ENCODE assay signal across 1 cellular context in the genomic region with DNA sequence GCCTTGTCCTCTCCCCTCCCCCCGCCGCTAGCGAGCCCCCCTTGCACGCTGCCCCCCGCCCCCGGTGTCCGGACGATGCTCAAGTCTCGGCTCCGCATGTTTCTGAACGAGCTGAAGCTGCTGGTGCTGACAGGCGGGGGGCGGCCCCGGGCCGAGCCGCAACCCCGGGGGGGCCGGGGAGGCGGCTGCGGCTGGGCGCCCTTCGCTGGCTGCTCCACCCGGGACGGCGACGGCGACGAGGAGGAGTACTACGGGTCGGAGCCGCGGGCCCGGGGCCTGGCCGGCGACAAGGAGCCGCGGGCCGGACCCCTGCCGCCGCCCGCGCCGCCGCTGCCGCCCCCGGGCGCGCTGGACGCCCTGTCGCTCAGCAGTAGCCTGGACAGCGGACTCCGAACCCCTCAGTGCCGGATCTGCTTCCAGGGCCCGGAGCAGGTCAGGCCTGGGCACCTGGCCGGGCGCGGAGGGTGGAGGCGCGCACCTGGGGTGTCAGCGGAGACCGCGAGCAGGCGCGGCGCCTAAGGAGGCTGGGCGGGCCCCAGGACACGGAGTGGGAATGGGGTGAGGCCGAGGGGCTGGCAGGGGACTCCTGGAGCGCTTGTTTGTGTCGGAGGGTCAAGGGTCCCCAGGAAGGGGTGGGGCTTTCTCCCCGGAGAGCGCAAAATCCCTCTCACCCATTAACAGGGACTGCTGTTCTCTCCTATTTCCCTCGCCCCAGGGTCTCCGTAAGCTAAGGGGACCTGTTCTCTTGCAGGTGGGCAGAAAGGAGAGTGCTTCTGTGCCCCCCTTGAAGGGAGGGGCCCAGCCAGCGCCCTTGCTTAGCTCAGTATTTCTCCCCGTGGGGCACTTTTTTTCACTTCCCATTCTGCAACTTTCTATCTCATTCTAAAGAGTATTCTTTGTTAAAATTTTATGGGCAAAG.
TF ChIP-seq lines count a peak whose summit lies in the region.

No MANE protein-coding gene starts in this region.

TF ChIP-seq in GM12878, 131 proteins besides CTCF, POLR2A, EP300 and RAD21:
- TF ChIP-seq PML (IDR thresholded peaks at IDR 0.05; ENCODE audit: low read length) (no peak), TAF1 (IDR thresholded peaks at IDR 0.05; ENCODE audit: borderline replicate concordance, low read depth, low read length) (no peak), NR2F1 (conservative IDR thresholded peaks at IDR 0.05) (peak; percentile 85), FOXK2 (IDR thresholded peaks at IDR 0.05) (no peak), BHLHE40 (IDR thresholded peaks at IDR 0.05; ENCODE audit: borderline replicate concordance in 1 of 2, low read depth in 2 of 2, low read length in 1 of 2) (peak in 1 of 2 experiments; percentile 32; a peak in 1 of 4 replicates), RAD51 (IDR thresholded peaks at IDR 0.05) (no peak), POU2F2 (IDR thresholded peaks at IDR 0.05; ENCODE audit: borderline replicate concordance, low read depth, low read length) (no peak), RELA (IDR thresholded peaks at IDR 0.05; ENCODE audit: borderline replicate concordance, partially characterized antibody) (no peak), LARP7 (IDR thresholded peaks at IDR 0.05) (peak; percentile 58; the same call in 1 of the 2 replicates), PAX8 (IDR thresholded peaks at IDR 0.05) (no peak), NR2C1 (IDR thresholded peaks at IDR 0.05) (0 out of 2 replicates have a peak, but pooled peaks have one; percentile 24), YY1 (IDR thresholded peaks at IDR 0.05; ENCODE audit: low read depth, low read length) (no peak), FOS (IDR thresholded peaks at IDR 0.05; ENCODE audit: borderline replicate concordance, extremely low read depth, insufficient read length) (no peak), BACH1 (IDR thresholded peaks at IDR 0.05; ENCODE audit: borderline replicate concordance) (peak; percentile 33; the same call in 1 of the 2 replicates), GATAD2B (conservative IDR thresholded peaks at IDR 0.05; ENCODE audit: low read depth) (peak; percentile 43; the same call in 1 of the 2 replicates), EED (IDR thresholded peaks at IDR 0.05; ENCODE audit: low read depth) (no peak), IKZF1 (conservative IDR thresholded peaks at IDR 0.05) (peak; percentile 41), CHD2 (IDR thresholded peaks at IDR 0.05; ENCODE audit: borderline replicate concordance, low read depth, low read length) (no peak), ZBTB40 (IDR thresholded peaks at IDR 0.05; ENCODE audit: borderline replicate concordance) (no peak; the same call in 1 of the 2 replicates), DPF2 (IDR thresholded peaks at IDR 0.05) (peak; percentile 42; the same call in 1 of the 2 replicates), SUZ12 (IDR thresholded peaks at IDR 0.05; ENCODE audit: unreplicated experiment) (no peak), EZH2 (IDR thresholded peaks at IDR 0.05; ENCODE audit: borderline replicate concordance, control insufficient read depth, low read depth, low read length) (no peak), ZNF217 (IDR thresholded peaks at IDR 0.05) (0 out of 2 replicates have a peak, but pooled peaks have one; percentile 39), SIX5 (IDR thresholded peaks at IDR 0.05; ENCODE audit: low read depth, low read length, severe bottlenecking) (no peak), SMC3 (IDR thresholded peaks at IDR 0.05; ENCODE audit: borderline replicate concordance, low read length) (no peak), SPI1 (IDR thresholded peaks at IDR 0.05; ENCODE audit: borderline replicate concordance, insufficient read depth, low read depth, low read length) (peak; percentile 56), ESRRA (IDR thresholded peaks at IDR 0.05; ENCODE audit: low read length) (no peak), SRF (IDR thresholded peaks at IDR 0.05; ENCODE audit: low read depth in 2 of 2, low read length in 2 of 2) (no peak), HSF1 (IDR thresholded peaks at IDR 0.05; ENCODE audit: low read depth, low read length) (no peak), ZNF384 (IDR thresholded peaks at IDR 0.05; ENCODE audit: borderline replicate concordance, low read depth, low read length) (no peak), KDM1A (IDR thresholded peaks at IDR 0.05; ENCODE audit: borderline replicate concordance) (no peak), NFXL1 (IDR thresholded peaks at IDR 0.05; ENCODE audit: borderline replicate concordance) (no peak), MYC (IDR thresholded peaks at IDR 0.05; ENCODE audit: insufficient read depth, insufficient read length, insufficient replicate concordance, low read length, severe bottlenecking) (no peak), HDAC6 (IDR thresholded peaks at IDR 0.05; ENCODE audit: unreplicated experiment) (no peak), NRF1 (conservative IDR thresholded peaks at IDR 0.05; ENCODE audit: low read depth, low read length) (no peak)
- TF ChIP-seq, protein P1, sequence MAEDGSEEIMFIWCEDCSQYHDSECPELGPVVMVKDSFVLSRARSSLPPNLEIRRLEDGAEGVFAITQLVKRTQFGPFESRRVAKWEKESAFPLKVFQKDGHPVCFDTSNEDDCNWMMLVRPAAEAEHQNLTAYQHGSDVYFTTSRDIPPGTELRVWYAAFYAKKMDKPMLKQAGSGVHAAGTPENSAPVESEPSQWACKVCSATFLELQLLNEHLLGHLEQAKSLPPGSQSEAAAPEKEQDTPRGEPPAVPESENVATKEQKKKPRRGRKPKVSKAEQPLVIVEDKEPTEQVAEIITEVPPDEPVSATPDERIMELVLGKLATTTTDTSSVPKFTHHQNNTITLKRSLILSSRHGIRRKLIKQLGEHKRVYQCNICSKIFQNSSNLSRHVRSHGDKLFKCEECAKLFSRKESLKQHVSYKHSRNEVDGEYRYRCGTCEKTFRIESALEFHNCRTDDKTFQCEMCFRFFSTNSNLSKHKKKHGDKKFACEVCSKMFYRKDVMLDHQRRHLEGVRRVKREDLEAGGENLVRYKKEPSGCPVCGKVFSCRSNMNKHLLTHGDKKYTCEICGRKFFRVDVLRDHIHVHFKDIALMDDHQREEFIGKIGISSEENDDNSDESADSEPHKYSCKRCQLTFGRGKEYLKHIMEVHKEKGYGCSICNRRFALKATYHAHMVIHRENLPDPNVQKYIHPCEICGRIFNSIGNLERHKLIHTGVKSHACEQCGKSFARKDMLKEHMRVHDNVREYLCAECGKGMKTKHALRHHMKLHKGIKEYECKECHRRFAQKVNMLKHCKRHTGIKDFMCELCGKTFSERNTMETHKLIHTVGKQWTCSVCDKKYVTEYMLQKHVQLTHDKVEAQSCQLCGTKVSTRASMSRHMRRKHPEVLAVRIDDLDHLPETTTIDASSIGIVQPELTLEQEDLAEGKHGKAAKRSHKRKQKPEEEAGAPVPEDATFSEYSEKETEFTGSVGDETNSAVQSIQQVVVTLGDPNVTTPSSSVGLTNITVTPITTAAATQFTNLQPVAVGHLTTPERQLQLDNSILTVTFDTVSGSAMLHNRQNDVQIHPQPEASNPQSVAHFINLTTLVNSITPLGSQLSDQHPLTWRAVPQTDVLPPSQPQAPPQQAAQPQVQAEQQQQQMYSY (CRISPR knock-in tag; IDR thresholded peaks at IDR 0.05), result no peak
- TF ChIP-seq, protein P2, sequence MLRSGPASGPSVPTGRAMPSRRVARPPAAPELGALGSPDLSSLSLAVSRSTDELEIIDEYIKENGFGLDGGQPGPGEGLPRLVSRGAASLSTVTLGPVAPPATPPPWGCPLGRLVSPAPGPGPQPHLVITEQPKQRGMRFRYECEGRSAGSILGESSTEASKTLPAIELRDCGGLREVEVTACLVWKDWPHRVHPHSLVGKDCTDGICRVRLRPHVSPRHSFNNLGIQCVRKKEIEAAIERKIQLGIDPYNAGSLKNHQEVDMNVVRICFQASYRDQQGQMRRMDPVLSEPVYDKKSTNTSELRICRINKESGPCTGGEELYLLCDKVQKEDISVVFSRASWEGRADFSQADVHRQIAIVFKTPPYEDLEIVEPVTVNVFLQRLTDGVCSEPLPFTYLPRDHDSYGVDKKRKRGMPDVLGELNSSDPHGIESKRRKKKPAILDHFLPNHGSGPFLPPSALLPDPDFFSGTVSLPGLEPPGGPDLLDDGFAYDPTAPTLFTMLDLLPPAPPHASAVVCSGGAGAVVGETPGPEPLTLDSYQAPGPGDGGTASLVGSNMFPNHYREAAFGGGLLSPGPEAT (IDR thresholded peaks at IDR 0.05; ENCODE audit: low read depth), result no peak
- TF ChIP-seq, protein P3, sequence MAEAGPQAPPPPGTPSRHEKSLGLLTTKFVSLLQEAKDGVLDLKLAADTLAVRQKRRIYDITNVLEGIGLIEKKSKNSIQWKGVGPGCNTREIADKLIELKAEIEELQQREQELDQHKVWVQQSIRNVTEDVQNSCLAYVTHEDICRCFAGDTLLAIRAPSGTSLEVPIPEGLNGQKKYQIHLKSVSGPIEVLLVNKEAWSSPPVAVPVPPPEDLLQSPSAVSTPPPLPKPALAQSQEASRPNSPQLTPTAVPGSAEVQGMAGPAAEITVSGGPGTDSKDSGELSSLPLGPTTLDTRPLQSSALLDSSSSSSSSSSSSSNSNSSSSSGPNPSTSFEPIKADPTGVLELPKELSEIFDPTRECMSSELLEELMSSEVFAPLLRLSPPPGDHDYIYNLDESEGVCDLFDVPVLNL (IDR thresholded peaks at IDR 0.05; ENCODE audit: low read depth, low read length), result no peak
- TF ChIP-seq, protein P4, sequence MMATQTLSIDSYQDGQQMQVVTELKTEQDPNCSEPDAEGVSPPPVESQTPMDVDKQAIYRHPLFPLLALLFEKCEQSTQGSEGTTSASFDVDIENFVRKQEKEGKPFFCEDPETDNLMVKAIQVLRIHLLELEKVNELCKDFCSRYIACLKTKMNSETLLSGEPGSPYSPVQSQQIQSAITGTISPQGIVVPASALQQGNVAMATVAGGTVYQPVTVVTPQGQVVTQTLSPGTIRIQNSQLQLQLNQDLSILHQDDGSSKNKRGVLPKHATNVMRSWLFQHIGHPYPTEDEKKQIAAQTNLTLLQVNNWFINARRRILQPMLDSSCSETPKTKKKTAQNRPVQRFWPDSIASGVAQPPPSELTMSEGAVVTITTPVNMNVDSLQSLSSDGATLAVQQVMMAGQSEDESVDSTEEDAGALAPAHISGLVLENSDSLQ (IDR thresholded peaks at IDR 0.05), result no peak
- TF ChIP-seq, protein P5, sequence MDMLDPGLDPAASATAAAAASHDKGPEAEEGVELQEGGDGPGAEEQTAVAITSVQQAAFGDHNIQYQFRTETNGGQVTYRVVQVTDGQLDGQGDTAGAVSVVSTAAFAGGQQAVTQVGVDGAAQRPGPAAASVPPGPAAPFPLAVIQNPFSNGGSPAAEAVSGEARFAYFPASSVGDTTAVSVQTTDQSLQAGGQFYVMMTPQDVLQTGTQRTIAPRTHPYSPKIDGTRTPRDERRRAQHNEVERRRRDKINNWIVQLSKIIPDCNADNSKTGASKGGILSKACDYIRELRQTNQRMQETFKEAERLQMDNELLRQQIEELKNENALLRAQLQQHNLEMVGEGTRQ (IDR thresholded peaks at IDR 0.05; ENCODE audit: borderline replicate concordance, low read depth, low read length), result no peak
